1 cellular context compared by ENCODE assay signal in genomic region chr10:84497978-84498377, GRCh38.
A peak's percentile ranks its signal among the peaks of the same experiment; 100 is the strongest.
TF ChIP-seq lines count a peak whose summit lies in the region.

No MANE protein-coding gene starts in this region.

TF ChIP-seq in HepG2, 621 proteins besides CTCF, POLR2A, EP300 and RAD21 (continued from another document and continues in another):
- TF ChIP-seq ZBTB37 (CRISPR knock-in tag; IDR thresholded peaks at IDR 0.05), result 0 out of 2 replicates have a peak, but pooled peaks have one; percentile 35
- no peak for TF ChIP-seq TRIM24 (CRISPR knock-in tag; IDR thresholded peaks at IDR 0.05)
- no peak for TF ChIP-seq ZBTB42 (CRISPR knock-in tag; IDR thresholded peaks at IDR 0.05)
- TF ChIP-seq ZNF414 (CRISPR knock-in tag; IDR thresholded peaks at IDR 0.05), result no peak
- no peak for TF ChIP-seq HNRNPK (IDR thresholded peaks at IDR 0.05; ENCODE audit: low read depth, low read length, poor library complexity, severe bottlenecking)
- TF ChIP-seq ZNF207 (IDR thresholded peaks at IDR 0.05; ENCODE audit: borderline replicate concordance), result no peak
- 0 out of 2 replicates have a peak, but pooled peaks have one; percentile 27 for TF ChIP-seq SIX1 (CRISPR knock-in tag; IDR thresholded peaks at IDR 0.05; ENCODE audit: borderline replicate concordance)
- peak; percentile 84 for TF ChIP-seq NR2F6 (IDR thresholded peaks at IDR 0.05)
- TF ChIP-seq NR2F6 (CRISPR knock-in tag; IDR thresholded peaks at IDR 0.05), result peak; percentile 76; the same call in 1 of the 2 replicates
- TF ChIP-seq ZNF30 (CRISPR knock-in tag; IDR thresholded peaks at IDR 0.05), result no peak
- TF ChIP-seq ZNF510 (CRISPR knock-in tag; IDR thresholded peaks at IDR 0.05; ENCODE audit: low read depth), result no peak
- peak; percentile 64; the same call in 1 of the 2 replicates for TF ChIP-seq HNF4G (IDR thresholded peaks at IDR 0.05; ENCODE audit: borderline replicate concordance, low read depth, low read length)
- no peak for TF ChIP-seq HNF4G (CRISPR knock-in tag; IDR thresholded peaks at IDR 0.05; ENCODE audit: borderline replicate concordance, low read depth)
- TF ChIP-seq NFIC (IDR thresholded peaks at IDR 0.05; ENCODE audit: low read length), result peak; percentile 94; the same call in 1 of the 2 replicates
- TF ChIP-seq TEAD3 (CRISPR knock-in tag; optimal IDR thresholded peaks at IDR 0.05; ENCODE audit: borderline replicate concordance), result peak; percentile 17
- TF ChIP-seq, protein P1, sequence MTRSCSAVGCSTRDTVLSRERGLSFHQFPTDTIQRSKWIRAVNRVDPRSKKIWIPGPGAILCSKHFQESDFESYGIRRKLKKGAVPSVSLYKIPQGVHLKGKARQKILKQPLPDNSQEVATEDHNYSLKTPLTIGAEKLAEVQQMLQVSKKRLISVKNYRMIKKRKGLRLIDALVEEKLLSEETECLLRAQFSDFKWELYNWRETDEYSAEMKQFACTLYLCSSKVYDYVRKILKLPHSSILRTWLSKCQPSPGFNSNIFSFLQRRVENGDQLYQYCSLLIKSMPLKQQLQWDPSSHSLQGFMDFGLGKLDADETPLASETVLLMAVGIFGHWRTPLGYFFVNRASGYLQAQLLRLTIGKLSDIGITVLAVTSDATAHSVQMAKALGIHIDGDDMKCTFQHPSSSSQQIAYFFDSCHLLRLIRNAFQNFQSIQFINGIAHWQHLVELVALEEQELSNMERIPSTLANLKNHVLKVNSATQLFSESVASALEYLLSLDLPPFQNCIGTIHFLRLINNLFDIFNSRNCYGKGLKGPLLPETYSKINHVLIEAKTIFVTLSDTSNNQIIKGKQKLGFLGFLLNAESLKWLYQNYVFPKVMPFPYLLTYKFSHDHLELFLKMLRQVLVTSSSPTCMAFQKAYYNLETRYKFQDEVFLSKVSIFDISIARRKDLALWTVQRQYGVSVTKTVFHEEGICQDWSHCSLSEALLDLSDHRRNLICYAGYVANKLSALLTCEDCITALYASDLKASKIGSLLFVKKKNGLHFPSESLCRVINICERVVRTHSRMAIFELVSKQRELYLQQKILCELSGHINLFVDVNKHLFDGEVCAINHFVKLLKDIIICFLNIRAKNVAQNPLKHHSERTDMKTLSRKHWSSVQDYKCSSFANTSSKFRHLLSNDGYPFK (CRISPR knock-in tag; IDR thresholded peaks at IDR 0.05; ENCODE audit: borderline replicate concordance), result no peak
- TF ChIP-seq FUBP1 (CRISPR knock-in tag; IDR thresholded peaks at IDR 0.05; ENCODE audit: borderline replicate concordance), result no peak
- TF ChIP-seq, protein P2, sequence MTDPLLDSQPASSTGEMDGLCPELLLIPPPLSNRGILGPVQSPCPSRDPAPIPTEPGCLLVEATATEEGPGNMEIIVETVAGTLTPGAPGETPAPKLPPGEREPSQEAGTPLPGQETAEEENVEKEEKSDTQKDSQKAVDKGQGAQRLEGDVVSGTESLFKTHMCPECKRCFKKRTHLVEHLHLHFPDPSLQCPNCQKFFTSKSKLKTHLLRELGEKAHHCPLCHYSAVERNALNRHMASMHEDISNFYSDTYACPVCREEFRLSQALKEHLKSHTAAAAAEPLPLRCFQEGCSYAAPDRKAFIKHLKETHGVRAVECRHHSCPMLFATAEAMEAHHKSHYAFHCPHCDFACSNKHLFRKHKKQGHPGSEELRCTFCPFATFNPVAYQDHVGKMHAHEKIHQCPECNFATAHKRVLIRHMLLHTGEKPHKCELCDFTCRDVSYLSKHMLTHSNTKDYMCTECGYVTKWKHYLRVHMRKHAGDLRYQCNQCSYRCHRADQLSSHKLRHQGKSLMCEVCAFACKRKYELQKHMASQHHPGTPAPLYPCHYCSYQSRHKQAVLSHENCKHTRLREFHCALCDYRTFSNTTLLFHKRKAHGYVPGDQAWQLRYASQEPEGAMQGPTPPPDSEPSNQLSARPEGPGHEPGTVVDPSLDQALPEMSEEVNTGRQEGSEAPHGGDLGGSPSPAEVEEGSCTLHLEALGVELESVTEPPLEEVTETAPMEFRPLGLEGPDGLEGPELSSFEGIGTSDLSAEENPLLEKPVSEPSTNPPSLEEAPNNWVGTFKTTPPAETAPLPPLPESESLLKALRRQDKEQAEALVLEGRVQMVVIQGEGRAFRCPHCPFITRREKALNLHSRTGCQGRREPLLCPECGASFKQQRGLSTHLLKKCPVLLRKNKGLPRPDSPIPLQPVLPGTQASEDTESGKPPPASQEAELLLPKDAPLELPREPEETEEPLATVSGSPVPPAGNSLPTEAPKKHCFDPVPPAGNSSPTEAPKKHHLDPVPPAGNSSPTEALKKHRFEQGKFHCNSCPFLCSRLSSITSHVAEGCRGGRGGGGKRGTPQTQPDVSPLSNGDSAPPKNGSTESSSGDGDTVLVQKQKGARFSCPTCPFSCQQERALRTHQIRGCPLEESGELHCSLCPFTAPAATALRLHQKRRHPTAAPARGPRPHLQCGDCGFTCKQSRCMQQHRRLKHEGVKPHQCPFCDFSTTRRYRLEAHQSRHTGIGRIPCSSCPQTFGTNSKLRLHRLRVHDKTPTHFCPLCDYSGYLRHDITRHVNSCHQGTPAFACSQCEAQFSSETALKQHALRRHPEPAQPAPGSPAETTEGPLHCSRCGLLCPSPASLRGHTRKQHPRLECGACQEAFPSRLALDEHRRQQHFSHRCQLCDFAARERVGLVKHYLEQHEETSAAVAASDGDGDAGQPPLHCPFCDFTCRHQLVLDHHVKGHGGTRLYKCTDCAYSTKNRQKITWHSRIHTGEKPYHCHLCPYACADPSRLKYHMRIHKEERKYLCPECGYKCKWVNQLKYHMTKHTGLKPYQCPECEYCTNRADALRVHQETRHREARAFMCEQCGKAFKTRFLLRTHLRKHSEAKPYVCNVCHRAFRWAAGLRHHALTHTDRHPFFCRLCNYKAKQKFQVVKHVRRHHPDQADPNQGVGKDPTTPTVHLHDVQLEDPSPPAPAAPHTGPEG (CRISPR knock-in tag; IDR thresholded peaks at IDR 0.05), result no peak
- no peak for TF ChIP-seq ZNF563 (CRISPR knock-in tag; IDR thresholded peaks at IDR 0.05)
- TF ChIP-seq THYN1 (CRISPR knock-in tag; IDR thresholded peaks at IDR 0.05; ENCODE audit: borderline replicate concordance, low read depth), result no peak
- no peak for TF ChIP-seq IKZF1 (IDR thresholded peaks at IDR 0.05)
- no peak for TF ChIP-seq ZNF230 (CRISPR knock-in tag; IDR thresholded peaks at IDR 0.05)
- peak; percentile 71 for TF ChIP-seq FOXK1 (CRISPR knock-in tag; IDR thresholded peaks at IDR 0.05; ENCODE audit: borderline replicate concordance, low read depth)
- TF ChIP-seq ZFP36 (IDR thresholded peaks at IDR 0.05; ENCODE audit: borderline replicate concordance, low read depth, low read length, partially characterized antibody), result no peak
- TF ChIP-seq ZNF574 (CRISPR knock-in tag; IDR thresholded peaks at IDR 0.05), result no peak
- peak; percentile 92 for TF ChIP-seq FOXA3 (CRISPR knock-in tag; IDR thresholded peaks at IDR 0.05)
- TF ChIP-seq, protein P3, sequence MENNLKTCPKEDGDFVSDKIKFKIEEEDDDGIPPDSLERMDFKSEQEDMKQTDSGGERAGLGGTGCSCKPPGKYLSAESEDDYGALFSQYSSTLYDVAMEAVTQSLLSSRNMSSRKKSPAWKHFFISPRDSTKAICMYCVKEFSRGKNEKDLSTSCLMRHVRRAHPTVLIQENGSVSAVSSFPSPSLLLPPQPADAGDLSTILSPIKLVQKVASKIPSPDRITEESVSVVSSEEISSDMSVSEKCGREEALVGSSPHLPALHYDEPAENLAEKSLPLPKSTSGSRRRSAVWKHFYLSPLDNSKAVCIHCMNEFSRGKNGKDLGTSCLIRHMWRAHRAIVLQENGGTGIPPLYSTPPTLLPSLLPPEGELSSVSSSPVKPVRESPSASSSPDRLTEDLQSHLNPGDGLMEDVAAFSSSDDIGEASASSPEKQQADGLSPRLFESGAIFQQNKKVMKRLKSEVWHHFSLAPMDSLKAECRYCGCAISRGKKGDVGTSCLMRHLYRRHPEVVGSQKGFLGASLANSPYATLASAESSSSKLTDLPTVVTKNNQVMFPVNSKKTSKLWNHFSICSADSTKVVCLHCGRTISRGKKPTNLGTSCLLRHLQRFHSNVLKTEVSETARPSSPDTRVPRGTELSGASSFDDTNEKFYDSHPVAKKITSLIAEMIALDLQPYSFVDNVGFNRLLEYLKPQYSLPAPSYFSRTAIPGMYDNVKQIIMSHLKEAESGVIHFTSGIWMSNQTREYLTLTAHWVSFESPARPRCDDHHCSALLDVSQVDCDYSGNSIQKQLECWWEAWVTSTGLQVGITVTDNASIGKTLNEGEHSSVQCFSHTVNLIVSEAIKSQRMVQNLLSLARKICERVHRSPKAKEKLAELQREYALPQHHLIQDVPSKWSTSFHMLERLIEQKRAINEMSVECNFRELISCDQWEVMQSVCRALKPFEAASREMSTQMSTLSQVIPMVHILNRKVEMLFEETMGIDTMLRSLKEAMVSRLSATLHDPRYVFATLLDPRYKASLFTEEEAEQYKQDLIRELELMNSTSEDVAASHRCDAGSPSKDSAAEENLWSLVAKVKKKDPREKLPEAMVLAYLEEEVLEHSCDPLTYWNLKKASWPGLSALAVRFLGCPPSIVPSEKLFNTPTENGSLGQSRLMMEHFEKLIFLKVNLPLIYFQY (CRISPR knock-in tag; IDR thresholded peaks at IDR 0.05; ENCODE audit: borderline replicate concordance), result no peak
- TF ChIP-seq NFYC (CRISPR knock-in tag; IDR thresholded peaks at IDR 0.05), result no peak
- TF ChIP-seq CBX1 (IDR thresholded peaks at IDR 0.05; ENCODE audit: low read depth), result no peak
- TF ChIP-seq ADNP (CRISPR knock-in tag; IDR thresholded peaks at IDR 0.05), result no peak
- TF ChIP-seq DNMT1 (CRISPR knock-in tag; IDR thresholded peaks at IDR 0.05), result no peak
- TF ChIP-seq, protein P4, sequence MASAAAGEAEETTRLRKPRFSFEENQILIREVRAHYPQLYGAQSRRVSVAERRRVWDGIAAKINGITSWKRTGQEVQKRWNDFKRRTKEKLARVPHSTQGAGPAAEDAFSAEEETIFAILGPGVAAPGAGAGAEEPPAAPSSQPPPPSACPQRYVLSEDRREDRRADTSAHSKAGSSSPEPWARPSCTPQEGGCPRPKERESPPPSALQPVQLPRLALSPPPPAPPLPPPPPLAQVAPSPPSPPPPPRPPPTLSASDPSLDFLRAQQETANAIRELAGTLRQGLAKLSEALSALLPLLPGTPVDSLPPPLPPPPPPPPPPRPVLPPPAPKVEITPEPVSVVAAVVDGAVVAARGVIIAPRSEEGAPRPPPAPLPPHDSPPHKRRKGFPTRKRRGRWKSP (CRISPR knock-in tag; IDR thresholded peaks at IDR 0.05), result no peak; the same call in 1 of the 2 replicates
- TF ChIP-seq ATF7-NPFF (CRISPR knock-in tag; IDR thresholded peaks at IDR 0.05; ENCODE audit: low read depth), result no peak
- no peak for TF ChIP-seq ZNF576 (CRISPR knock-in tag; IDR thresholded peaks at IDR 0.05)
- no peak for TF ChIP-seq ZNF780A (CRISPR knock-in tag; IDR thresholded peaks at IDR 0.05)
- no peak for TF ChIP-seq ZNF451 (CRISPR knock-in tag; IDR thresholded peaks at IDR 0.05)
- TF ChIP-seq BRCA1 (CRISPR knock-in tag; IDR thresholded peaks at IDR 0.05), result no peak
- TF ChIP-seq CENPBD1 (CRISPR knock-in tag; IDR thresholded peaks at IDR 0.05; ENCODE audit: borderline replicate concordance, low read depth), result no peak
- TF ChIP-seq ATRX (CRISPR knock-in tag; IDR thresholded peaks at IDR 0.05; ENCODE audit: borderline replicate concordance), result no peak
- TF ChIP-seq ZNF274 (CRISPR knock-in tag; IDR thresholded peaks at IDR 0.05), result no peak
